In genomic region chr11:26867286-26867685, GRCh38 we compare ENCODE assay signal across 22 cellular contexts.
DNase-seq lines count a peak whose midpoint lies in the region; ATAC-seq, FAIRE-seq and TF ChIP-seq lines count a peak whose summit lies in the region.
"Had no signal": no experiment of that assay in that cellular context is flagged by ENCODE, and none has a peak within 500 bp of the region (broad histone marks: within the 10 kb centered on the region; RNA-seq: fewer than 3 reads in every experiment).

No MANE protein-coding gene starts in this region.

- H3K9me3 ChIP-seq in small intestine (ENCODE audit: control insufficient read depth, low read depth) (no peaks in the 10 kb centered on the region), adrenal gland (replicated peaks in 1 of 3) (no peaks in the 10 kb centered on the region)
- H3K9me3 ChIP-seq: A549, BE2C, Peyer's patch had no signal

- H3K4me3 ChIP-seq in cardiac fibroblast (replicated peaks in 1 of 2; ENCODE audit: low read depth in 2 of 2, low read length in 2 of 2) (no peak overlapping the region), fibroblast of the aortic adventitia (ENCODE audit: low read depth, low read length) (no peak overlapping the region), small intestine (ENCODE audit: low read depth in 1 of 2, low read length in 2 of 2) (no peak overlapping the region), adrenal gland (no peak overlapping the region)
- H3K4me3 ChIP-seq: A549, Peyer's patch, SJCRH30 had no signal

- H3K27me3 ChIP-seq in small intestine (ENCODE audit: control insufficient read depth in 2 of 2, insufficient read depth in 2 of 2, low read length in 2 of 2) (no peaks in the 10 kb centered on the region), adrenal gland (no peaks in the 10 kb centered on the region)
- H3K27me3 ChIP-seq: BE2C, Peyer's patch, SJCRH30 had no signal

- FAIRE-seq in small intestine (lab: Jason Lieb, UNC) = peak; percentile 30
- FAIRE-seq: A549, D721Med, GM19239 had no signal

- intact Hi-C loops in adrenal gland (cut with DNase I) = no loop called here

- peak; percentile 51 for DNase-seq in HCEC 1CT
- peak; percentile 49 to 57 for DNase-seq in cardiac fibroblast (ENCODE audit: low read depth in 2 of 2)
- peak; percentile 27 for DNase-seq in fibroblast of the aortic adventitia (ENCODE audit: low read depth)
- DNase-seq in small intestine = no peak
- no peak for DNase-seq in stimulated activated naive CD4-positive, alpha-beta T cell (lab: John Stamatoyannopoulos, UW)
- DNase-seq in adrenal gland = no peak
- DNase-seq: BE2C, DMS53, GF-D8, H9, NCI-H1105 treated with DMSO at 0.1 percent for 48 hours, NCI-H1694, NCI-H2081 treated with DMSO at 0.1 percent for 48 hours, NCI-H446, NCI-H526, Peyer's patch, SJCRH30 had no signal

- no peaks in the 10 kb centered on the region for H3K4me1 ChIP-seq in small intestine (ENCODE audit: control insufficient read depth in 2 of 2, insufficient read depth in 1 of 2, low read depth in 1 of 2, low read length in 1 of 2)
- H3K4me1 ChIP-seq in adrenal gland (replicated peaks in 1 of 2) = no peaks in the 10 kb centered on the region
- H3K4me1 ChIP-seq: A549, BE2C, Peyer's patch, SJCRH30 had no signal

- TF ChIP-seq CTCF in cardiac fibroblast (IDR thresholded peaks at IDR 0.05; ENCODE audit: low read depth, low read length) (no peak), fibroblast of the aortic adventitia (IDR thresholded peaks at IDR 0.05; ENCODE audit: insufficient read depth, low read length) (no peak), adrenal gland (IDR thresholded peaks at IDR 0.05) (no peak)

- no peaks in the 10 kb centered on the region for H3K36me3 ChIP-seq in small intestine (ENCODE audit: control insufficient read depth in 2 of 2, insufficient read depth in 2 of 2, low read length in 2 of 2)
- no peaks in the 10 kb centered on the region for H3K36me3 ChIP-seq in adrenal gland (replicated peaks in 1 of 2)
- H3K36me3 ChIP-seq: BE2C, Peyer's patch, SJCRH30 had no signal

- no peak for TF ChIP-seq POLR2A in adrenal gland (IDR thresholded peaks at IDR 0.05)

- H3K27ac ChIP-seq in small intestine (ENCODE audit: low read depth in 1 of 2, low read length in 1 of 2) = no peak overlapping the region
- H3K27ac ChIP-seq in adrenal gland = no peak overlapping the region
- H3K27ac ChIP-seq: A549, KMS-11, Peyer's patch, SJCRH30 had no signal

- no peak for ATAC-seq in GM19397 (IDR thresholded peaks at IDR 0.05; ENCODE audit: unreplicated experiment)
- ATAC-seq: A549 had no signal

Comparison
In these comparisons a context has a peak if more than half of its experiments do, and no peak if none do; other contexts are left out.
1. DNase-seq: peak in HCEC 1CT (single experiment), cardiac fibroblast (2 of 2) and fibroblast of the aortic adventitia (single experiment); none in small intestine (single experiment), stimulated activated naive CD4-positive, alpha-beta T cell (0 of 6) and adrenal gland (0 of 7).